In the genomic region with DNA sequence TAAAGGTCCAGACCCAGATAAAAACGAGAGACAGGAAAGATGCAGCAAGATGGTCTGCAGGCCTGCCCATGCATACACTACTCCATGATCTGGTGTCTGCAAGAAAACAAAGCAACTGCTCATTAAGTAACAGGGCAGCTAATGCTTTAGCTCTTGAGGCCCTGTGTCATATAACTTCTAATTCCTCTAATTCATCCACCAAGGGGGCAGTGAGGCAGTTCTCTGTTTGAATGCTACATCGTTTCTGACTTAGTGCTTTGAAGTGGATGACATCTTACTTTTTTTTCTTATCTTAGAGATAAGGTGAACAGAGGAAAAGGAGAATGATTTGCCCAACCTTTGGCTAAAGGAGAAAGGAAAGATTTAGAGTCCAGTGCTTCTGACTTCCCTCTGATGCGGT, we compare ENCODE assay signal across 28 cellular contexts.
"Had no signal": no experiment of that assay in that cellular context is flagged by ENCODE, and none has a peak within 500 bp of the region (broad histone marks: within the 10 kb centered on the region; RNA-seq: fewer than 3 reads in every experiment).

No MANE protein-coding gene starts in this region.

- H3K4me3 ChIP-seq: neural progenitor cell, ovary, psoas muscle, right lobe of liver, sigmoid colon, stomach, thoracic aorta, thyroid gland, tibial nerve, upper lobe of right lung, uterus had no signal

- H3K4me1 ChIP-seq: parathyroid adenoma, psoas muscle, right lobe of liver, thyroid gland, upper lobe of right lung, uterus had no signal

- DNase-seq: natural killer cell; occipital lobe; ovary; posterior cingulate gyrus; psoas muscle; right cardiac atrium; right lobe of liver; sigmoid colon; small intestine; stimulated activated CD4-positive, alpha-beta T cell treated with anti-CD3 and anti-CD28 coated beads, Interleukin-15, amount 100 ng/mL, for 24 hours; stimulated activated CD4-positive, alpha-beta T cell treated with anti-CD3 and anti-CD28 coated beads, Interleukin-2, amount 100 ng/mL, for 24 hours; stimulated activated CD4-positive, alpha-beta T cell treated with anti-CD3 and anti-CD28 coated beads, Interleukin-2, amount 100 ng/mL, for 48 hours; stimulated activated CD4-positive, alpha-beta T cell treated with anti-CD3 and anti-CD28 coated beads, Interleukin-4, amount 100 ng/mL, for 24 hours; stimulated activated naive B cell treated with anti-CD40 and anti-IgM and Interleukin-4, amounts not matched to agents 10 μg/mL and 1 μg/mL and 100 μg/mL, for 72 hours; stimulated activated naive CD4-positive, alpha-beta T cell treated with Interleukin-2 at 50 U/mL for 16 hours; stomach; thyroid gland; upper lobe of right lung; uterus had no signal

- H3K9ac ChIP-seq: neural progenitor cell, parathyroid adenoma had no signal

- H2AFZ ChIP-seq: neural progenitor cell, parathyroid adenoma had no signal

- H3K4me1 Mint-ChIP-seq: nephron, neural progenitor cell had no signal

- H3K27ac ChIP-seq: neural progenitor cell, ovary, parathyroid adenoma, psoas muscle, right lobe of liver, sigmoid colon, stomach, thoracic aorta, thyroid gland, tibial nerve, upper lobe of right lung, uterus had no signal

- H3K9me3 Mint-ChIP-seq: natural killer cell; nephron; neural progenitor cell; stimulated activated effector memory CD8-positive, alpha-beta T cell treated with anti-CD3 and anti-CD28 coated beads, Interleukin-12 subunit alpha, Interleukin-12 subunit beta, amount 100 ng/mL, for 72 hours; stimulated activated naive B cell treated with anti-CD40 and anti-IgM and Interleukin-4, amounts not matched to agents 10 μg/mL and 1 μg/mL and 100 μg/mL, for 72 hours; stimulated activated naive CD8-positive, alpha-beta T cell treated with anti-CD3 and anti-CD28 coated beads, Interleukin-15, Interleukin-2, amounts not matched to agents 100 ng/mL and 50 ng/mL, for 24 hours; type B pancreatic cell had no signal

- H3K27ac Mint-ChIP-seq: natural killer cell; nephron; neural progenitor cell; progenitor cell of endocrine pancreas; stimulated activated effector memory CD8-positive, alpha-beta T cell treated with anti-CD3 and anti-CD28 coated beads, Interleukin-12 subunit alpha, Interleukin-12 subunit beta, amount 100 ng/mL, for 72 hours; stimulated activated naive B cell treated with anti-CD40 and anti-IgM and Interleukin-4, amounts not matched to agents 10 μg/mL and 1 μg/mL and 100 μg/mL, for 72 hours; stimulated activated naive CD8-positive, alpha-beta T cell treated with anti-CD3 and anti-CD28 coated beads, Interleukin-15, Interleukin-2, amounts not matched to agents 100 ng/mL and 50 ng/mL, for 24 hours; type B pancreatic cell had no signal

- H3K27me3 Mint-ChIP-seq: progenitor cell of endocrine pancreas; stimulated activated naive B cell treated with anti-CD40 and anti-IgM and Interleukin-4, amounts not matched to agents 10 μg/mL and 1 μg/mL and 100 μg/mL, for 72 hours; stimulated activated naive CD8-positive, alpha-beta T cell treated with anti-CD3 and anti-CD28 coated beads, Interleukin-15, Interleukin-2, amounts not matched to agents 100 ng/mL and 50 ng/mL, for 24 hours; type B pancreatic cell had no signal

- H3K4me2 ChIP-seq: neural progenitor cell had no signal

- ATAC-seq: natural killer cell; psoas muscle; right cardiac atrium; right lobe of liver; stimulated activated effector memory CD8-positive, alpha-beta T cell treated with anti-CD3 and anti-CD28 coated beads, Interleukin-12 subunit alpha, Interleukin-12 subunit beta, amount 100 ng/mL, for 72 hours; stimulated activated naive B cell treated with anti-CD40 and anti-IgM and Interleukin-4, amounts not matched to agents 10 μg/mL and 1 μg/mL and 100 μg/mL, for 72 hours; upper lobe of right lung had no signal

- H3K27me3 ChIP-seq: neural progenitor cell, ovary, right lobe of liver, sigmoid colon, stomach, thyroid gland, tibial nerve, upper lobe of right lung, uterus had no signal

- H3K79me2 ChIP-seq: parathyroid adenoma had no signal

- H3K4me3 Mint-ChIP-seq: natural killer cell; nephron; neural progenitor cell; stimulated activated effector memory CD8-positive, alpha-beta T cell treated with anti-CD3 and anti-CD28 coated beads, Interleukin-12 subunit alpha, Interleukin-12 subunit beta, amount 100 ng/mL, for 72 hours; stimulated activated naive B cell treated with anti-CD40 and anti-IgM and Interleukin-4, amounts not matched to agents 10 μg/mL and 1 μg/mL and 100 μg/mL, for 72 hours; stimulated activated naive CD8-positive, alpha-beta T cell treated with anti-CD3 and anti-CD28 coated beads, Interleukin-15, Interleukin-2, amounts not matched to agents 100 ng/mL and 50 ng/mL, for 24 hours; type B pancreatic cell had no signal

- H3K9me3 ChIP-seq: ovary, psoas muscle, right lobe of liver, sigmoid colon, stomach, thoracic aorta, thyroid gland, tibial nerve, upper lobe of right lung, uterus had no signal

- H3K36me3 ChIP-seq: neural progenitor cell, ovary, right lobe of liver, sigmoid colon, stomach, thoracic aorta, thyroid gland, tibial nerve, upper lobe of right lung, uterus had no signal

- H3K36me3 Mint-ChIP-seq: natural killer cell; neural progenitor cell; stimulated activated effector memory CD8-positive, alpha-beta T cell treated with anti-CD3 and anti-CD28 coated beads, Interleukin-12 subunit alpha, Interleukin-12 subunit beta, amount 100 ng/mL, for 72 hours had no signal
